In the genomic region with DNA sequence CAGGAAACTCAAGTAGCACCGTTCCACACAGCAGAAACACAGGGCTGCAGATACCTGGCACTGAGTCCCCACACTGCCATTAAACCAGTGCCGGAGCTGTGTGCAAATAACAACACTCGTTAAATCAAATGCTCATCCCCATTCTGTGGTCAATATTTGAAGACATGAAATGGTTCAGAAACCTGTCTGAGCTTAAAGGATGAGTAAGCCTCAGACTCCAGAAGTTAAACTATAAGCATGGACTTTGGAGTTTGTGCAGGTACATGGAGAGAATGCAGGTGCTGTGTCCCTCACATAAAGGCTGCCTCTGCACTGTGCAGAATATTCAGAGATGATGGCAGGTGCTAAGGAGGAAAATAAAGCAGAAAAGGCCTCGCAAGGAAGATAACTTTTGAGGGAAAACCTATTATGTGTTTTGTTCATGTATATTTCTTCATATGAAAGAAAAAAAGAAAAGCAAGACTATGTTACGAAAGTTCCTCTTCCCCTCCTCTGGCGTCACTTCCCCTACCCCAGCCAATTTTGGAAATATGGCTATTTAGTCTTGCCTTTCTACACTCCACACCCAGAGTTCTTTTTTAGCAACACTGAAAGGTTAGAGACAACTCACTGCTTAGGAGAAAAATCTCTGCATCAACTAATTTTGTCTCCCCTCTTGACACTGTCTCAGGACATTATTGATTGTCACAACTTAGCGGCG, we compare ENCODE assay signal across 13 cellular contexts. TPM values are rescaled to one million over a fixed set of nuclear protein-coding genes. Genes with fewer than 3 reads are reported as not detected.
DNase-seq lines count a peak whose midpoint lies in the region; ATAC-seq and TF ChIP-seq lines count a peak whose summit lies in the region.
"Had no signal": no experiment of that assay in that cellular context is flagged by ENCODE, and none has a peak within 500 bp of the region (broad histone marks: within the 10 kb centered on the region; RNA-seq: fewer than 3 reads in every experiment).

No MANE protein-coding gene starts in this region.

- H3K4me1 ChIP-seq in HUES48 (ENCODE audit: control insufficient read depth, insufficient read depth, low read length): peaks cover 9% of the 10 kb centered on the region
- H3K4me1 ChIP-seq in mucosa of descending colon (ENCODE audit: low read depth): peaks cover 13% of the 10 kb centered on the region
- H3K4me1 ChIP-seq in tibial artery: peaks cover 0 to 3% (median 0%) of the 10 kb centered on the region in 4 donors

- H3K36me3 ChIP-seq in HUES48 (ENCODE audit: control insufficient read depth, insufficient read depth, low read length) (no peaks in the 10 kb centered on the region), mucosa of descending colon (ENCODE audit: low read depth) (no peaks in the 10 kb centered on the region), tibial artery (no peaks in the 10 kb centered on the region)
- H3K36me3 ChIP-seq: gastroesophageal sphincter had no signal

- peaks cover 40% of the 10 kb centered on the region for H3K27me3 ChIP-seq in HUES48 (ENCODE audit: control insufficient read depth, insufficient read depth, low read length)
- H3K27me3 ChIP-seq in tibial artery: no peaks in the 10 kb centered on the region
- H3K27me3 ChIP-seq: gastroesophageal sphincter had no signal

- no peaks in the 10 kb centered on the region for H3K27me3 Mint-ChIP-seq in T-helper 17 cell

- no peak overlapping the region for H3K4me3 ChIP-seq in HUES48 (ENCODE audit: low read depth, low read length)
- no peak overlapping the region for H3K4me3 ChIP-seq in mucosa of descending colon
- no peak overlapping the region for H3K4me3 ChIP-seq in tibial artery
- H3K4me3 ChIP-seq: gastroesophageal sphincter had no signal

- H3K36me3 Mint-ChIP-seq in T-helper 17 cell (ENCODE audit: low read depth): no peaks in the 10 kb centered on the region

- no peak overlapping the region for H3K4me3 Mint-ChIP-seq in T-helper 17 cell

- H3K4me1 Mint-ChIP-seq in T-helper 17 cell: peaks cover 8% of the 10 kb centered on the region

- DNase-seq in NCI-H1092 (lab: John Stamatoyannopoulos, UW): peak; percentile 31
- no peak for DNase-seq in NCI-H1092 treated with DMSO at 0.1 percent for 48 hours (lab: John Stamatoyannopoulos, UW)
- DNase-seq in T-helper 17 cell: no peak
- no peak for DNase-seq in mucosa of descending colon
- DNase-seq in GM10266 (ENCODE audit: extremely low spot score): no peak
- no peak for DNase-seq in tibial artery
- DNase-seq: left cardiac atrium, NCI-H2171, SK-N-SH had no signal

- no peak overlapping the region for H3K9ac ChIP-seq in HUES48 (ENCODE audit: low read depth, low read length)
- H3K9ac ChIP-seq: SK-N-SH had no signal

- no peak for TF ChIP-seq CTCF in mucosa of descending colon (IDR thresholded peaks at IDR 0.05)
- no peak for TF ChIP-seq CTCF in GM10266 (IDR thresholded peaks at IDR 0.05; ENCODE audit: control insufficient read depth, insufficient read depth, low read depth, missing control alignments)
- TF ChIP-seq CTCF in tibial artery (IDR thresholded peaks at IDR 0.05): no peak

- H3K27ac ChIP-seq in HUES48 (ENCODE audit: low read depth, low read length) (peak overlapping the region; percentile 21), tibial artery (no peak overlapping the region)

- H3K9me3 ChIP-seq in HUES48 (ENCODE audit: control insufficient read depth, insufficient read depth, low read length): peaks cover 41% of the 10 kb centered on the region
- no peaks in the 10 kb centered on the region for H3K9me3 ChIP-seq in T-helper 17 cell (ENCODE audit: control insufficient read depth, low read length, poor library complexity, severe bottlenecking)
- H3K9me3 ChIP-seq in mucosa of descending colon: no peaks in the 10 kb centered on the region
- no peaks in the 10 kb centered on the region for H3K9me3 ChIP-seq in tibial artery
- H3K9me3 ChIP-seq: gastroesophageal sphincter, SK-N-SH had no signal

- ATAC-seq in T-helper 17 cell (no peak), mucosa of descending colon (peak; percentile 46), GM21360 (IDR thresholded peaks at IDR 0.05; ENCODE audit: unreplicated experiment) (no peak)
- ATAC-seq: gastroesophageal sphincter had no signal

- H3K27ac Mint-ChIP-seq in T-helper 17 cell: peak overlapping the region; percentile 34

- intact Hi-C loops in mucosa of descending colon (cut with DNase I, micrococcal nuclease): no loop called here
- intact Hi-C loops in tibial artery (cut with DNase I; ENCODE audit: low total_unique reads): no loop called here

RNA-seq across cellular contexts. Expression of a gene that starts 4.6 kb away (rescaled TPM):
- total RNA-seq in T-helper 17 cell (10 to 100 TPM in 1 of 2 donors, 1 to 10 TPM in 1; 9.0 to 75.0 TPM), mucosa of descending colon (10 to 100 TPM; 28.9 to 38.5 (median 37.3) TPM)

RNA-seq across cellular contexts. Expression of a gene that starts 33.8 kb away (rescaled TPM):
- not detected for total RNA-seq in T-helper 17 cell
- total RNA-seq in mucosa of descending colon: not detected
- total RNA-seq: A172, gastroesophageal sphincter, left cardiac atrium had no signal

RNA-seq across cellular contexts. Expression of a gene that starts 38.0 kb away (rescaled TPM):
- total RNA-seq in T-helper 17 cell (10 to 100 TPM; 46.6 to 60.7 TPM), mucosa of descending colon (10 to 100 TPM; 29.4 to 36.0 (median 31.7) TPM)

RNA-seq across cellular contexts. Expression of a gene that starts 49.8 kb away (rescaled TPM):
- 10 to 100 TPM; 17.7 to 18.4 TPM for total RNA-seq in T-helper 17 cell
- total RNA-seq in mucosa of descending colon: 1 to 10 TPM; 1.3 to 3.4 (median 2.5) TPM
